Comparison of ENCODE assay signal across 23 cellular contexts in the genomic region with DNA sequence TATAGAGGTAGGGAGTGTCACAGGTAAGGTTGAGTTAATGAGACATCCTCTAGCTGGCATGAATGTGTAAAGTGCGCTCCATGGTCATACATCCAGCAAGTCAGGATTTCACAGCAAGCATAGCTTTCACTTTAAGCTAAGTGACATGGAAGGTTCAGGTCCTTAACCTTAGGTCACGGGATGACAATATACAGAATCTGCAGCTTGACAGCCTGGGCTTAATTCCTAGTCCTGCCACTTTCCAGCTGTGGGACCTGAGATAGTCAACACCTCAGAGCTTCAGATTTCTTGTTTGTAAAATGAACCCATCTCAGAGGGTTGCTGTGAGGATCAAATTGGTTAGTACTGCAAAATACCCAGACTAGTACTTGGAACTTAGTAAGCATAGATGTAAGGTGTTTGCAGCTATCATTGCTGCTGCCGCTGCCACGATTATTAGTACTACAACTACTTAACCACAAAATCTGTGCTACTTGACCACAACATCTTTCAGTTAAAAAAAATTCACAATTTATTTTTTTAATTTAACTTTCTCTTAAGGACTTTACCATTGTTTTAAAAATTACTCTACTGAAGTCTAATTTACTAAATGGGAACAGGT.
DNase-seq lines count a peak whose midpoint lies in the region; ATAC-seq lines count a peak whose summit lies in the region.
"Had no signal": no experiment of that assay in that cellular context is flagged by ENCODE, and none has a peak within 500 bp of the region (broad histone marks: within the 10 kb centered on the region; RNA-seq: fewer than 3 reads in every experiment).

No MANE protein-coding gene starts in this region.

- no peaks in the 10 kb centered on the region for H3K36me3 ChIP-seq in CD4-positive, CD25-positive, alpha-beta regulatory T cell (ENCODE audit: control insufficient read depth, insufficient read depth, low read length)
- H3K36me3 ChIP-seq: Peyer's patch had no signal

- H3K4me3 ChIP-seq in right cardiac atrium (ENCODE audit: low read length), result no peak overlapping the region
- peak overlapping the region; percentile 65 for H3K4me3 ChIP-seq in CD4-positive, CD25-positive, alpha-beta regulatory T cell (ENCODE audit: low read depth, low read length)
- H3K4me3 ChIP-seq: K562, Peyer's patch had no signal

- H3K27me3 Mint-ChIP-seq in CD4-positive, CD25-positive, alpha-beta regulatory T cell, result no peaks in the 10 kb centered on the region

- peaks cover 6% of the 10 kb centered on the region for H3K36me3 Mint-ChIP-seq in CD4-positive, CD25-positive, alpha-beta regulatory T cell

- peak overlapping the region in 3 of 4 donors; percentile 22 to 75 (median 26) for H3K4me3 Mint-ChIP-seq in CD4-positive, CD25-positive, alpha-beta regulatory T cell

- H3K4me1 Mint-ChIP-seq in CD4-positive, CD25-positive, alpha-beta regulatory T cell, result peaks cover 14 to 55% (median 32%) of the 10 kb centered on the region in 4 donors

- H3K9me3 ChIP-seq in right cardiac atrium (ENCODE audit: control insufficient read depth, low read length), result no peaks in the 10 kb centered on the region
- H3K9me3 ChIP-seq in CD4-positive, CD25-positive, alpha-beta regulatory T cell (ENCODE audit: control insufficient read depth in 2 of 2, low read length in 2 of 2), result no peaks in the 10 kb centered on the region
- H3K9me3 ChIP-seq: Peyer's patch had no signal

- peak overlapping the region; percentile 1 to 62 (median 26) for H3K27ac Mint-ChIP-seq in CD4-positive, CD25-positive, alpha-beta regulatory T cell

- intact Hi-C loops in Right ventricle myocardium inferior (cut with DNase I) (no loop called here), right cardiac atrium (cut with DNase I) (no loop called here)

- WGBS in right cardiac atrium, result 79% methylated on average over 4 of the region's 4 CpGs

- ATAC-seq in Right ventricle myocardium inferior, result peak; percentile 48
- ATAC-seq in right cardiac atrium, result no peak
- ATAC-seq in CD4-positive, CD25-positive, alpha-beta regulatory T cell (ENCODE audit: low read depth in 2 of 2), result peak; percentile 35 to 52
- ATAC-seq: K562, SK-N-SH treated with all-trans-retinoic acid at 6 μM for 48 hours had no signal

- DNase-seq in Right ventricle myocardium inferior (ENCODE audit: missing footprints) (no peak), right cardiac atrium (no peak), SK-N-DZ (ENCODE audit: low spot score) (peak; percentile 68), left kidney (ENCODE audit: low read depth, low spot score) (peak; percentile 33), NCI-H446 treated with DMSO at 0.1 percent for 48 hours (lab: John Stamatoyannopoulos, UW) (no peak), NCI-H226 (no peak)
- peak in 1 of 3 donors; percentile 39 for DNase-seq in CD4-positive, CD25-positive, alpha-beta regulatory T cell
- DNase-seq: 8988T, ACHN, DMS 273 treated with DMSO at 0.1 percent for 48 hours, DMS79, EL, GDM1, HCEC 1CT, NCI-H1105, NCI-H1436 treated with DMSO at 0.1 percent for 48 hours, NCI-H1930, NCI-H2107, NCI-H446, NCI-H526, Peyer's patch had no signal

- no peaks in the 10 kb centered on the region for H3K4me1 ChIP-seq in right cardiac atrium (ENCODE audit: control insufficient read depth, insufficient read depth, low read length)
- peaks cover 22% of the 10 kb centered on the region for H3K4me1 ChIP-seq in CD4-positive, CD25-positive, alpha-beta regulatory T cell (ENCODE audit: control insufficient read depth, insufficient read depth, low read length, poor library complexity, severe bottlenecking)
- H3K4me1 ChIP-seq: Peyer's patch had no signal

- H3K9me3 Mint-ChIP-seq in CD4-positive, CD25-positive, alpha-beta regulatory T cell, result peaks cover 0 to 6% (median 0%) of the 10 kb centered on the region in 7 donors

- H3K27ac ChIP-seq in right cardiac atrium (ENCODE audit: low read length), result no peak overlapping the region
- peak overlapping the region; percentile 14 for H3K27ac ChIP-seq in CD4-positive, CD25-positive, alpha-beta regulatory T cell (ENCODE audit: insufficient read depth, low read length, poor library complexity, severe bottlenecking)
- H3K27ac ChIP-seq: Peyer's patch had no signal

- H3K27me3 ChIP-seq in right cardiac atrium (ENCODE audit: control insufficient read depth, insufficient read depth), result no peaks in the 10 kb centered on the region
- no peaks in the 10 kb centered on the region for H3K27me3 ChIP-seq in CD4-positive, CD25-positive, alpha-beta regulatory T cell (ENCODE audit: control insufficient read depth, insufficient read depth, low read length)
- H3K27me3 ChIP-seq: Peyer's patch had no signal

Comparison
In these comparisons a context has a peak if more than half of its experiments do, and no peak if none do; other contexts are left out.
1. ATAC-seq: peak in Right ventricle myocardium inferior (single experiment) and CD4-positive, CD25-positive, alpha-beta regulatory T cell (2 of 2); none in right cardiac atrium (0 of 2).
2. DNase-seq: peak in SK-N-DZ (single experiment) and left kidney (single experiment); none in Right ventricle myocardium inferior (single experiment), right cardiac atrium (0 of 3), NCI-H446 treated with DMSO at 0.1 percent for 48 hours (single experiment) and NCI-H226 (single experiment).